In the genomic region with DNA sequence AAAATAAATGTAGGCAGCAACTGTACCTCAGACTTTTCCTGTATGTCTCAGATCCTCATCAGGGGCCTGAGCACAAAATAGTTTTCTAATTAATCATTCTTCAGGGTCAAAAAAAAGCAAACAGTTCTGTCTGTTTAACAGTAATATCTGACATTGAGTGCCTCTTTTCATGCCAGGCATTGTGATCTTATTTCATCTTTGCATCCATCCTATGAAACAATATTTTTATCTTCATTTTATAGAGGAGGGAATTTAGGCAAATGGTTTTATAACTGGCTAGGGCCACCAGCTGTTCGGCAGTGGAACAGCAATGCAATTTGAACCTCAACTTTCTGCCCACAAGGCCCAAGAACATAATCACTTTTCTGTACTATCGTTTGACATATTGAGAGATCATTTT, we compare ENCODE assay signal across 9 cellular contexts.
A peak's percentile ranks its signal among the peaks of the same experiment; 100 is the strongest.
DNase-seq lines count a peak whose midpoint lies in the region; ATAC-seq and TF ChIP-seq lines count a peak whose summit lies in the region.
"Had no signal": no experiment of that assay in that cellular context is flagged by ENCODE, and none has a peak within 500 bp of the region (broad histone marks: within the 10 kb centered on the region; RNA-seq: fewer than 3 reads in every experiment).

No MANE protein-coding gene starts in this region.

- no peak overlapping the region for H3K56ac ChIP-seq in mesendoderm (ENCODE audit: low read length)

- H3K27ac Mint-ChIP-seq in Calu3 (ENCODE audit: unreplicated experiment): no peak overlapping the region

- H3K4me3 ChIP-seq in liver (ENCODE audit: low read depth in 1 of 3, low read length in 3 of 3): no peak overlapping the region
- no peak overlapping the region for H3K4me3 ChIP-seq in mesendoderm (ENCODE audit: low read length)

- no TSS peak for BruUV-seq in Calu3 (replicated peaks; lab: Mats Ljungman, UMichigan)

- no peak overlapping the region for H3K4me2 ChIP-seq in mesendoderm (ENCODE audit: low read length)

- no peaks in the 10 kb centered on the region for H3K79me1 ChIP-seq in mesendoderm (ENCODE audit: low read length)

- peaks cover 3% of the 10 kb centered on the region for H3K9me3 Mint-ChIP-seq in Calu3 (ENCODE audit: low read depth, unreplicated experiment)

- no peak overlapping the region for H3K18ac ChIP-seq in mesendoderm (ENCODE audit: low read length)

- H3K36me3 Mint-ChIP-seq in Calu3 (ENCODE audit: insufficient read depth, unreplicated experiment): peaks cover 4% of the 10 kb centered on the region

- no peak overlapping the region for H4K8ac ChIP-seq in mesendoderm (ENCODE audit: low read depth, low read length)

- no peak overlapping the region for H2BK5ac ChIP-seq in mesendoderm (ENCODE audit: low read length)

- H3K36me3 ChIP-seq in liver (ENCODE audit: control insufficient read depth in 4 of 4, insufficient read depth in 3 of 4, low read depth in 1 of 4, low read length in 3 of 4) (peaks cover 0 to 5% (median 1%) of the 10 kb centered on the region in 4 donors), mesendoderm (ENCODE audit: control insufficient read depth, insufficient read depth, low read length) (no peaks in the 10 kb centered on the region)

- H4K5ac ChIP-seq in mesendoderm (ENCODE audit: low read length): no peak overlapping the region

- no peaks in the 10 kb centered on the region for H3K9me3 ChIP-seq in liver (ENCODE audit: control insufficient read depth in 4 of 4, low read length in 3 of 4)

- no peak overlapping the region for H3K9ac ChIP-seq in liver (ENCODE audit: low read depth in 1 of 2, low read length in 2 of 2)
- no peak overlapping the region for H3K9ac ChIP-seq in mesendoderm (ENCODE audit: low read length)

- TF ChIP-seq RAD21 in liver (IDR thresholded peaks at IDR 0.05): peak; percentile 70 to 76

- no peak overlapping the region for H2AK5ac ChIP-seq in mesendoderm (ENCODE audit: low read length)

- H3K4me3 Mint-ChIP-seq in Calu3 (ENCODE audit: low read depth, unreplicated experiment): no peak overlapping the region

- no peak overlapping the region for H2BK15ac ChIP-seq in mesendoderm (replicated peaks; ENCODE audit: low read depth)

- no peak for ATAC-seq in HG03354 (IDR thresholded peaks at IDR 0.05; ENCODE audit: poor library complexity, severe bottlenecking, unreplicated experiment)

- no peaks in the 10 kb centered on the region for H3K79me2 ChIP-seq in mesendoderm (ENCODE audit: control insufficient read depth, insufficient read depth, low read length)

- intact Hi-C loops in Calu3 (cut with micrococcal nuclease; ENCODE audit: unreplicated experiment): loop anchor here (2.0 to 5.0 kb wide), 3 partner anchors 44 to 253 kb away; no protein-coding TSS in a partner anchor

- 85% methylated on average over 2 of the region's 2 CpGs for WGBS in liver
- WGBS in mesendoderm (ENCODE audit: extremely low coverage, insufficient coverage, low lambda C conversion rate): no CpG with 5 or more reads among the region's 2 CpGs

- H3K4ac ChIP-seq in mesendoderm (ENCODE audit: low read depth, low read length): no peak overlapping the region

- no peak overlapping the region for H2BK120ac ChIP-seq in mesendoderm (ENCODE audit: low read depth, low read length)

- H3K27me3 ChIP-seq in liver (ENCODE audit: control insufficient read depth in 4 of 4, insufficient read depth in 4 of 4, low read length in 3 of 4): no peaks in the 10 kb centered on the region
- no peaks in the 10 kb centered on the region for H3K27me3 ChIP-seq in mesendoderm (ENCODE audit: insufficient read depth, low read length, poor library complexity)

- no peak overlapping the region for H3K23ac ChIP-seq in mesendoderm (ENCODE audit: low read length)

- DNase-seq in Calu3 (peak; percentile 14), HT1080 (ENCODE audit: low read depth) (peak; percentile 59), astrocyte of the hippocampus (ENCODE audit: low read depth, low spot score) (peak; percentile 46), mesendoderm (no peak), cerebellar cortex (ENCODE audit: low spot score) (no peak)
- DNase-seq in activated CD4-positive, CD25-positive, alpha-beta regulatory T cell (lab: John Stamatoyannopoulos, UW): no peak
- DNase-seq: NCI-H146 had no signal

- TF ChIP-seq CTCF in Calu3 (IDR thresholded peaks at IDR 0.05; ENCODE audit: unreplicated experiment): peak; percentile 61
- peak; percentile 54 for TF ChIP-seq CTCF in liver (IDR thresholded peaks at IDR 0.05; ENCODE audit: low read depth, low read length, missing input control)

- peaks cover 22% of the 10 kb centered on the region for H3K4me1 Mint-ChIP-seq in Calu3 (ENCODE audit: low read depth, unreplicated experiment)

- CTCF ChIA-PET in Calu3 (lab: Charles Lee): interaction anchor here (1.1 to 1.2 kb wide), 2 partner anchors 14 to 100 kb away, joined by 3 read pairs; no protein-coding TSS in a partner anchor

- no peaks in the 10 kb centered on the region for H3K4me1 ChIP-seq in liver (ENCODE audit: control insufficient read depth in 4 of 4, insufficient read depth in 4 of 4, low read length in 3 of 4)
- H3K4me1 ChIP-seq in mesendoderm (ENCODE audit: control insufficient read depth, low read depth, low read length): no peaks in the 10 kb centered on the region

- H3K27me3 Mint-ChIP-seq in Calu3 (ENCODE audit: unreplicated experiment): no peaks in the 10 kb centered on the region

- H3K27ac ChIP-seq in liver (ENCODE audit: low read depth in 1 of 2, low read length in 2 of 2) (no peak overlapping the region), mesendoderm (ENCODE audit: low read depth, low read length) (no peak overlapping the region)

TF ChIP-seq in liver, 16 proteins besides CTCF, POLR2A, EP300 and RAD21:
- TF ChIP-seq HNF4G (IDR thresholded peaks at IDR 0.05) (no peak), EGR1 (IDR thresholded peaks at IDR 0.05; ENCODE audit: low read depth in 2 of 2) (no peak), NR2F2 (IDR thresholded peaks at IDR 0.05) (no peak), RXRA (IDR thresholded peaks at IDR 0.05) (no peak), GABPA (IDR thresholded peaks at IDR 0.05 in 1 of 2, conservative IDR thresholded peaks at IDR 0.05 in 1 of 2) (no peak), FOXA2 (IDR thresholded peaks at IDR 0.05) (no peak), HNF4A (conservative IDR thresholded peaks at IDR 0.05) (no peak), JUND (IDR thresholded peaks at IDR 0.05) (no peak), REST (IDR thresholded peaks at IDR 0.05) (no peak), ATF3 (IDR thresholded peaks at IDR 0.05) (no peak)
- TF ChIP-seq, protein P1, sequence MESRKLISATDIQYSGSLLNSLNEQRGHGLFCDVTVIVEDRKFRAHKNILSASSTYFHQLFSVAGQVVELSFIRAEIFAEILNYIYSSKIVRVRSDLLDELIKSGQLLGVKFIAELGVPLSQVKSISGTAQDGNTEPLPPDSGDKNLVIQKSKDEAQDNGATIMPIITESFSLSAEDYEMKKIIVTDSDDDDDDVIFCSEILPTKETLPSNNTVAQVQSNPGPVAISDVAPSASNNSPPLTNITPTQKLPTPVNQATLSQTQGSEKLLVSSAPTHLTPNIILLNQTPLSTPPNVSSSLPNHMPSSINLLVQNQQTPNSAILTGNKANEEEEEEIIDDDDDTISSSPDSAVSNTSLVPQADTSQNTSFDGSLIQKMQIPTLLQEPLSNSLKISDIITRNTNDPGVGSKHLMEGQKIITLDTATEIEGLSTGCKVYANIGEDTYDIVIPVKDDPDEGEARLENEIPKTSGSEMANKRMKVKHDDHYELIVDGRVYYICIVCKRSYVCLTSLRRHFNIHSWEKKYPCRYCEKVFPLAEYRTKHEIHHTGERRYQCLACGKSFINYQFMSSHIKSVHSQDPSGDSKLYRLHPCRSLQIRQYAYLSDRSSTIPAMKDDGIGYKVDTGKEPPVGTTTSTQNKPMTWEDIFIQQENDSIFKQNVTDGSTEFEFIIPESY (IDR thresholded peaks at IDR 0.05): no peak

Comparison
In these comparisons a context has a peak if more than half of its experiments do, and no peak if none do; other contexts are left out.
1. DNase-seq: peak in Calu3 (single experiment), HT1080 (single experiment) and astrocyte of the hippocampus (single experiment); none in mesendoderm (single experiment), cerebellar cortex (single experiment) and activated CD4-positive, CD25-positive, alpha-beta regulatory T cell (0 of 4).